In genomic region chr7:116258734-116259133, GRCh38 we compare ENCODE assay signal across 8 cellular contexts. TPM values are rescaled to one million over a fixed set of nuclear protein-coding genes. Genes with fewer than 3 reads are reported as not detected.
DNase-seq lines count a peak whose midpoint lies in the region; ATAC-seq and TF ChIP-seq lines count a peak whose summit lies in the region.

No MANE protein-coding gene starts in this region.

- DNase-seq in AG08396 (ENCODE audit: low spot score), result peak; percentile 25
- DNase-seq in GM04504 (ENCODE audit: low read depth), result peak; percentile 40
- peak; percentile 67 for DNase-seq in RPMI8226
- peak; percentile 3 for DNase-seq in cerebellum (ENCODE audit: low spot score)
- no peak for DNase-seq in right lobe of liver
- DNase-seq in upper lobe of left lung, result no peak

- no peak overlapping the region for H3K27ac ChIP-seq in right lobe of liver
- no peak overlapping the region for H3K27ac ChIP-seq in upper lobe of left lung

- TF ChIP-seq POLR2A in right lobe of liver (IDR thresholded peaks at IDR 0.05) (no peak), upper lobe of left lung (IDR thresholded peaks at IDR 0.05) (no peak)

- ATAC-seq in HG03135 (IDR thresholded peaks at IDR 0.05; ENCODE audit: unreplicated experiment) (peak; percentile 69), right lobe of liver (peak; percentile 81 to 91 (median 82)), upper lobe of left lung (ENCODE audit: low FRiP score in 2 of 2) (peak in 1 of 2 donors; percentile 80), HG03571 (IDR thresholded peaks at IDR 0.05; ENCODE audit: unreplicated experiment) (no peak)

- peaks cover 0 to 4% (median 0%) of the 10 kb centered on the region in 4 donors for H3K4me1 ChIP-seq in right lobe of liver
- peaks cover 0 to 6% (median 3%) of the 10 kb centered on the region in 4 donors for H3K4me1 ChIP-seq in upper lobe of left lung

- no peak for TF ChIP-seq EP300 in upper lobe of left lung (IDR thresholded peaks at IDR 0.05)

- H3K36me3 ChIP-seq in right lobe of liver, result peaks cover 0 to 6% (median 0%) of the 10 kb centered on the region in 4 donors
- H3K36me3 ChIP-seq in upper lobe of left lung, result peaks cover 0 to 22% (median 0%) of the 10 kb centered on the region in 4 donors

- H3K4me3 ChIP-seq in right lobe of liver (no peak overlapping the region), upper lobe of left lung (no peak overlapping the region)

- intact Hi-C loops in right lobe of liver (cut with DNase I), result loop anchor here in 1 of 2 donors (10.0 kb wide), 1 partner anchor 266 kb away; the partner anchor contains the start of gene CAV1

- WGBS in right lobe of liver (ENCODE audit: insufficient coverage, low coverage, low lambda C conversion rate, missing lambda C conversion rate), result 0% methylated on average over 2 of the region's 2 CpGs
- 2% methylated on average over 2 of the region's 2 CpGs for WGBS in upper lobe of left lung, 2 donors

- H3K27me3 ChIP-seq in right lobe of liver, result no peaks in the 10 kb centered on the region
- no peaks in the 10 kb centered on the region for H3K27me3 ChIP-seq in upper lobe of left lung

- TF ChIP-seq CTCF in right lobe of liver (IDR thresholded peaks at IDR 0.05) (peak; percentile 65 to 93 (median 74)), upper lobe of left lung (IDR thresholded peaks at IDR 0.05) (peak; percentile 61 to 90 (median 78))

- H3K9me3 ChIP-seq in right lobe of liver (no peaks in the 10 kb centered on the region), upper lobe of left lung (no peaks in the 10 kb centered on the region)

RNA-seq across cellular contexts. Expression of gene TES, which starts 48.4 kb away (rescaled TPM):
- 31.7 TPM for total RNA-seq in cerebellum
- total RNA-seq in right lobe of liver, result 10 to 100 TPM in 3 of 6 experiments, 1 to 10 TPM in 3; 6.0 to 22.3 (median 12.5) TPM
- 100 to 1,000 TPM in 2 of 6 donors, 10 to 100 TPM in 4; 58.0 to 159 (median 87.1) TPM for total RNA-seq in upper lobe of left lung

Comparison
In these comparisons a context has a peak if more than half of its experiments do, and no peak if none do; other contexts are left out.
1. DNase-seq: peak in AG08396 (single experiment), GM04504 (single experiment), RPMI8226 (single experiment) and cerebellum (single experiment); none in right lobe of liver (0 of 3) and upper lobe of left lung (0 of 2).